ENCODE assay signal across 28 cellular contexts in genomic region chr2:241139531-241140444, GRCh38.
"Had no signal": no experiment of that assay in that cellular context is flagged by ENCODE, and none has a peak within 500 bp of the region (broad histone marks: within the 10 kb centered on the region; RNA-seq: fewer than 3 reads in every experiment).

No MANE protein-coding gene starts in this region.

- H3K9me3 ChIP-seq: esophagus muscularis mucosa, mucosa of descending colon, neutrophil, pancreas, right lobe of liver, testis, tibial artery had no signal

- DNase-seq: dermis blood vessel endothelial cell; effector memory CD4-positive, alpha-beta T cell; hypothalamus; mesenchymal stem cell; mucosa of descending colon; naive B cell; stimulated activated CD4-positive, alpha-beta T cell treated with anti-CD3 and anti-CD28 coated beads, Interleukin-2, amount 100 ng/mL, for 24 hours; stimulated activated CD4-positive, alpha-beta T cell treated with anti-CD3 and anti-CD28 coated beads, Interleukin-4, amount 100 ng/mL, for 24 hours; stimulated activated naive CD8-positive, alpha-beta T cell treated with anti-CD3 and anti-CD28 coated beads, Interleukin-15, Interleukin-2, amounts not matched to agents 100 U/mL and 50 U/mL, for 24 hours; substantia nigra; testis had no signal

- H3K27me3 Mint-ChIP-seq: naive B cell; natural killer cell treated with Interleukin-12 subunit alpha and Interleukin-12 subunit beta and Interleukin-15 and Interleukin-18, amount 100 ng/mL, for 72 hours; progenitor cell of endocrine pancreas; stimulated activated memory B cell treated with anti-CD40 and anti-IgM and Interleukin-4, amounts not matched to agents 10 μg/mL and 1 μg/mL and 100 μg/mL, for 72 hours; type B pancreatic cell had no signal

- H3K27ac Mint-ChIP-seq: mesothelial cell of epicardium; natural killer cell treated with Interleukin-12 subunit alpha and Interleukin-12 subunit beta and Interleukin-15 and Interleukin-18, amount 100 ng/mL, for 72 hours; stimulated activated memory B cell treated with anti-CD40 and anti-IgM and Interleukin-4, amounts not matched to agents 10 μg/mL and 1 μg/mL and 100 μg/mL, for 72 hours; type B pancreatic cell had no signal

- ATAC-seq: foreskin keratinocyte; left lobe of liver; mucosa of descending colon; natural killer cell treated with Interleukin-12 subunit alpha and Interleukin-12 subunit beta and Interleukin-15 and Interleukin-18, amount 100 ng/mL, for 72 hours; pancreas; right lobe of liver; stimulated activated memory B cell treated with anti-CD40 and anti-IgM and Interleukin-4, amounts not matched to agents 10 μg/mL and 1 μg/mL and 100 μg/mL, for 72 hours; stimulated activated naive CD8-positive, alpha-beta T cell treated with anti-CD3 and anti-CD28 coated beads, Interleukin-15, Interleukin-2, amounts not matched to agents 100 U/mL and 50 U/mL, for 24 hours had no signal

- H3K4me2 ChIP-seq: smooth muscle cell had no signal

- H3K36me3 Mint-ChIP-seq: natural killer cell treated with Interleukin-12 subunit alpha and Interleukin-12 subunit beta and Interleukin-15 and Interleukin-18, amount 100 ng/mL, for 72 hours had no signal

- H3K27ac ChIP-seq: coronary artery, esophagus muscularis mucosa, foreskin keratinocyte, neutrophil, pancreas, right lobe of liver, testis, tibial artery had no signal

- H3K4me1 ChIP-seq: esophagus muscularis mucosa, foreskin keratinocyte, pancreas, tibial artery had no signal

- FAIRE-seq: endothelial cell of umbilical vein, keratinocyte, pancreas had no signal

- H3K36me3 ChIP-seq: pancreas, right lobe of liver had no signal

- H3K4me3 ChIP-seq: coronary artery, esophagus muscularis mucosa, mucosa of descending colon, pancreas, right lobe of liver, smooth muscle cell, testis, tibial artery had no signal

- H3K4me1 Mint-ChIP-seq: mesothelial cell of epicardium, neural crest cell had no signal

- H3K4me3 Mint-ChIP-seq: mesothelial cell of epicardium; natural killer cell treated with Interleukin-12 subunit alpha and Interleukin-12 subunit beta and Interleukin-15 and Interleukin-18, amount 100 ng/mL, for 72 hours; neural crest cell; stimulated activated memory B cell treated with anti-CD40 and anti-IgM and Interleukin-4, amounts not matched to agents 10 μg/mL and 1 μg/mL and 100 μg/mL, for 72 hours; type B pancreatic cell had no signal

- H3K9me3 Mint-ChIP-seq: mesothelial cell of epicardium; naive B cell; natural killer cell treated with Interleukin-12 subunit alpha and Interleukin-12 subunit beta and Interleukin-15 and Interleukin-18, amount 100 ng/mL, for 72 hours; neural crest cell; stimulated activated memory B cell treated with anti-CD40 and anti-IgM and Interleukin-4, amounts not matched to agents 10 μg/mL and 1 μg/mL and 100 μg/mL, for 72 hours; type B pancreatic cell had no signal

- H3K27me3 ChIP-seq: esophagus muscularis mucosa, foreskin keratinocyte, neutrophil, pancreas, right lobe of liver, testis, tibial artery had no signal
